In the genomic region with DNA sequence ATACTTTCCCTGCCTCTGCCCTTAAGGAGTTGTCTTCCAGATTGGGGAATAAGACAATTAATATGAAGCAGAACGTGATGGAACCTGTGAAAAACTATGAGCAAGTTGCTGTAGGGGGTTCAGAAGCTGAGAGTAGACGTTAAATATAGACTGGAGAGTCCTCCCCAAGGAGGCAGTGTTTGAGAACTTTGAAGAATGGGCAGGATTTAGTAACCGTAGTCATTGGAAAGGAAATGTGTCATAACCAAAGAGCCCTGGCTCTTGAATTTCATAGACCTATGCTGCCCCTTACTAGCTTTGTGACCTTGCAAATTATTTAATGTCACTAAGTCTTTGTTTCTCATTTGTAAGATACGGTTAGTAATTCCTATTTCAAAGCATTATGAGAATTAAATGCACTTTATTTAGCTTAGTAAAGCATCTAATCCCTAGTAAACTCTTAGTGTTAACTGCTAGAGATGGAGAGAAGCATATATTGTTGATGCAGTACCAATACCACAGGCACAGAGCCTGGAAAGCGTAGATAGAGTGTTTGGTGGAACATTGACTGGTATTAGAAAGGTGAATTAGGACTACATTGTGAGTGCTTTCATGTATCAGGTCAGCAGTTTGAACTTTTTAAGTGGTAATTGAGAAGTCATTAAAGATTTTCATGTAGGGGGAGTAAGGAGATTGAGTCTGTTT, we compare ENCODE assay signal across 1 cellular context.
A peak's percentile ranks its signal among the peaks of the same experiment; 100 is the strongest.
TF ChIP-seq lines count a peak whose summit lies in the region.

No MANE protein-coding gene starts in this region.

TF ChIP-seq in K562, 482 proteins besides CTCF, POLR2A, EP300 and RAD21 (continued from another document):
- 0 out of 2 replicates have a peak, but pooled peaks have one; percentile 35 for TF ChIP-seq ARID3A (IDR thresholded peaks at IDR 0.05; ENCODE audit: borderline replicate concordance, low read depth, low read length)
- no peak for TF ChIP-seq CHD4 (IDR thresholded peaks at IDR 0.05; ENCODE audit: insufficient read depth, insufficient replicate concordance, low read depth, low read length, poor library complexity, severe bottlenecking)
- no peak for TF ChIP-seq POLR2G (IDR thresholded peaks at IDR 0.05; ENCODE audit: low read depth, low read length)
- TF ChIP-seq GABPA (tag; conservative IDR thresholded peaks at IDR 0.05; ENCODE audit: low read depth): 0 out of 2 replicates have a peak, but pooled peaks have one; percentile 1
- TF ChIP-seq SMARCC2 (IDR thresholded peaks at IDR 0.05; ENCODE audit: low read depth): peak; percentile 52; the same call in 1 of the 2 replicates
- TF ChIP-seq RFX1 (IDR thresholded peaks at IDR 0.05): no peak
- no peak for TF ChIP-seq BRCA1 (IDR thresholded peaks at IDR 0.05)
- no peak for TF ChIP-seq BRCA1 (CRISPR knock-in tag; IDR thresholded peaks at IDR 0.05)
- TF ChIP-seq MEF2A (IDR thresholded peaks at IDR 0.05; ENCODE audit: control insufficient read depth, low read depth, low read length): peak; percentile 36; the same call in 1 of the 2 replicates
